In genomic region chr6:33108307-33108706, GRCh38 we compare ENCODE assay signal across 18 cellular contexts. TPM values are rescaled to one million over a fixed set of nuclear protein-coding genes. Genes with fewer than 3 reads are reported as not detected.
DNase-seq lines count a peak whose midpoint lies in the region; ATAC-seq and TF ChIP-seq lines count a peak whose summit lies in the region.
"Had no signal": no experiment of that assay in that cellular context is flagged by ENCODE, and none has a peak within 500 bp of the region (broad histone marks: within the 10 kb centered on the region; RNA-seq: fewer than 3 reads in every experiment).

No MANE protein-coding gene starts in this region.

- H3K27me3 ChIP-seq in WERI-Rb-1 (ENCODE audit: insufficient read depth, low read depth, severe bottlenecking) = no peaks in the 10 kb centered on the region

- peak; percentile 39 for DNase-seq in activated CD4-positive, alpha-beta T cell treated with anti-CD3 and anti-CD28 coated beads, Interleukin-2, amount 10 ng/mL, durations not matched to agents 24 days and 14 days
- no peak for DNase-seq in activated CD4-positive, alpha-beta T cell treated with anti-CD3 and anti-CD28 coated beads for 48 hours
- DNase-seq in WERI-Rb-1 = peak; percentile 56
- DNase-seq in glutamatergic neuron = peak; percentile 27
- no peak for DNase-seq in left lobe of liver (ENCODE audit: low spot score)
- no peak for DNase-seq in activated CD4-positive, CD25-positive, alpha-beta regulatory T cell treated with anti-CD3 and anti-CD28 coated beads, Interleukin-2, amount 50 U/mL, for 72 hours
- DNase-seq: CD4-positive, alpha-beta memory T cell; DMS53; DND-41; GDM1; GOT3; H7; HFFc6; KBM-7 had no signal

- H3K27ac Mint-ChIP-seq in activated CD4-positive, alpha-beta T cell treated with anti-CD3 and anti-CD28 coated beads, Interleukin-2, amount 10 ng/mL, durations not matched to agents 24 days and 14 days = no peak overlapping the region
- H3K27ac Mint-ChIP-seq in glutamatergic neuron (ENCODE audit: unreplicated experiment) = peak overlapping the region; percentile 89
- H3K27ac Mint-ChIP-seq: CD4-positive, alpha-beta memory T cell; HFFc6; IgD-negative memory B cell had no signal

- ATAC-seq in GM21825 (IDR thresholded peaks at IDR 0.05; ENCODE audit: unreplicated experiment) = no peak
- ATAC-seq in left lobe of liver = no peak
- ATAC-seq: HCT116 had no signal

- H3K4me3 Mint-ChIP-seq in activated CD4-positive, alpha-beta T cell treated with anti-CD3 and anti-CD28 coated beads, Interleukin-2, amount 10 ng/mL, durations not matched to agents 24 days and 14 days = no peak overlapping the region
- peak overlapping the region; percentile 8 for H3K4me3 Mint-ChIP-seq in glutamatergic neuron (ENCODE audit: unreplicated experiment)
- H3K4me3 Mint-ChIP-seq: CD4-positive, alpha-beta memory T cell; HFFc6; IgD-negative memory B cell had no signal

- H3K9me3 Mint-ChIP-seq in activated CD4-positive, alpha-beta T cell treated with anti-CD3 and anti-CD28 coated beads, Interleukin-2, amount 10 ng/mL, durations not matched to agents 24 days and 14 days = peaks cover 12% of the 10 kb centered on the region
- peaks cover 9% of the 10 kb centered on the region for H3K9me3 Mint-ChIP-seq in glutamatergic neuron (ENCODE audit: unreplicated experiment)
- H3K9me3 Mint-ChIP-seq: HFFc6 had no signal

- H3K9me3 ChIP-seq in WERI-Rb-1 (ENCODE audit: severe bottlenecking) = peaks cover 5% of the 10 kb centered on the region

- H3K4me1 Mint-ChIP-seq in activated CD4-positive, alpha-beta T cell treated with anti-CD3 and anti-CD28 coated beads, Interleukin-2, amount 10 ng/mL, durations not matched to agents 24 days and 14 days = no peaks in the 10 kb centered on the region
- peaks cover 14% of the 10 kb centered on the region for H3K4me1 Mint-ChIP-seq in glutamatergic neuron (ENCODE audit: low read depth, unreplicated experiment)
- H3K4me1 Mint-ChIP-seq: CD4-positive, alpha-beta memory T cell had no signal

- H3K4me3 ChIP-seq in WERI-Rb-1 (ENCODE audit: low read depth, low read length) = no peak overlapping the region

- no peaks in the 10 kb centered on the region for H3K36me3 ChIP-seq in WERI-Rb-1

- H3K27ac ChIP-seq in WERI-Rb-1 = peak overlapping the region; percentile 30
- H3K27ac ChIP-seq: C4-2B had no signal

- TF ChIP-seq CTCF in WERI-Rb-1 (IDR thresholded peaks at IDR 0.05; ENCODE audit: low read depth, low read length) = no peak
- TF ChIP-seq CTCF in glutamatergic neuron (IDR thresholded peaks at IDR 0.05; ENCODE audit: partially characterized antibody, unreplicated experiment) = no peak

- peaks cover 72% of the 10 kb centered on the region for H3K27me3 Mint-ChIP-seq in activated CD4-positive, alpha-beta T cell treated with anti-CD3 and anti-CD28 coated beads, Interleukin-2, amount 10 ng/mL, durations not matched to agents 24 days and 14 days
- H3K27me3 Mint-ChIP-seq in glutamatergic neuron (ENCODE audit: unreplicated experiment) = peaks cover 6% of the 10 kb centered on the region

- intact Hi-C loops in activated CD4-positive, alpha-beta T cell treated with anti-CD3 and anti-CD28 coated beads, Interleukin-2, amount 10 ng/mL, durations not matched to agents 24 days and 14 days (cut with micrococcal nuclease) = no loop called here

- no peaks in the 10 kb centered on the region for H3K36me3 Mint-ChIP-seq in activated CD4-positive, alpha-beta T cell treated with anti-CD3 and anti-CD28 coated beads, Interleukin-2, amount 10 ng/mL, durations not matched to agents 24 days and 14 days (ENCODE audit: low read depth)
- no peaks in the 10 kb centered on the region for H3K36me3 Mint-ChIP-seq in glutamatergic neuron (ENCODE audit: unreplicated experiment)
- H3K36me3 Mint-ChIP-seq: CD4-positive, alpha-beta memory T cell had no signal

RNA-seq across cellular contexts. Expression of gene HLA-DPB1, which starts 32.5 kb away (rescaled TPM):
- 4.7 and 6.2 TPM in 2 replicates for total RNA-seq in activated CD4-positive, alpha-beta T cell treated with anti-CD3 and anti-CD28 coated beads, Interleukin-2, amount 10 ng/mL, durations not matched to agents 24 days and 14 days
- total RNA-seq in glutamatergic neuron (ENCODE audit: unreplicated experiment) (4.7 TPM), left lobe of liver (11.3 TPM)

RNA-seq across cellular contexts. Expression of gene HLA-DPA1, which starts 34.9 kb away (rescaled TPM):
- 38.5 and 42.6 TPM in 2 replicates for total RNA-seq in activated CD4-positive, alpha-beta T cell treated with anti-CD3 and anti-CD28 coated beads, Interleukin-2, amount 10 ng/mL, durations not matched to agents 24 days and 14 days
- total RNA-seq in glutamatergic neuron (ENCODE audit: unreplicated experiment) = 1.0 TPM
- total RNA-seq in left lobe of liver = 10.8 TPM

Comparison
In these comparisons a context has a peak if more than half of its experiments do, and no peak if none do; other contexts are left out.
1. DNase-seq: peak in activated CD4-positive, alpha-beta T cell treated with anti-CD3 and anti-CD28 coated beads, Interleukin-2, amount 10 ng/mL, durations not matched to agents 24 days and 14 days (single experiment), WERI-Rb-1 (single experiment) and glutamatergic neuron (single experiment); none in activated CD4-positive, alpha-beta T cell treated with anti-CD3 and anti-CD28 coated beads for 48 hours (single experiment), left lobe of liver (single experiment) and activated CD4-positive, CD25-positive, alpha-beta regulatory T cell treated with anti-CD3 and anti-CD28 coated beads, Interleukin-2, amount 50 U/mL, for 72 hours (single experiment).